ENCODE assay signal across 7 cellular contexts in the genomic region with DNA sequence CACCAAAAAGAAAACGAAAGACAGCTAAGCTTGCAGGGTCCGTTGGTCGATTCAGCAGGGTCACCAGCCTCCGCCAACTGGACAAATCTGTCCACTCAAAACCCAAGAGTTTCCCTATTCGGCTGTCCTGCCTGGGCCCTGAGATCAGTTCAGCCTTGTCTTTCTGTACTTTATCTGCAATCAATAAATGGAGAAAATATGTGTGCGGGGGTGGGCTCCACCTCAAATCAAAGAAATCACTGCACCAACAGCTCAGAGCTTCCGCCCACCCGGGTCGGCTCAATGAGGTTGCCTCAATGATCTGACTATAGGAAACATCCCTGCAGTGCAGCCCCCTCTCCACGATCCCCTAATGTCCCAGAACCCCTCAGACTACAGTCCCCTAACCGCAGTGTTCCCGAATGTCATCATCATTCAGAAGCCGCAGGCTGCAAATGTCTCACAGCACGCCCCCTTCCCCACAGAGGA. TPM values are rescaled to one million over a fixed set of nuclear protein-coding genes. Genes with fewer than 3 reads are reported as not detected.
DNase-seq lines count a peak whose midpoint lies in the region; ATAC-seq and TF ChIP-seq lines count a peak whose summit lies in the region.

No MANE protein-coding gene starts in this region.

- H2AFZ ChIP-seq in mammary epithelial cell (ENCODE audit: low read depth, low read length) = peak overlapping the region; percentile 97

- ATAC-seq in GM21381 (IDR thresholded peaks at IDR 0.05; ENCODE audit: unreplicated experiment) = peak; percentile 24

- 6% methylated on average over 6 of the region's 14 CpGs for WGBS in mammary epithelial cell (ENCODE audit: low coverage, missing lambda C conversion rate)

- CTCF ChIA-PET in mammary epithelial cell (lab: Charles Lee; ENCODE audit: low non-redundant PET) = interaction anchor here (0.6 kb wide), 1 partner anchor 17 kb away, joined by 5 read pairs; no protein-coding TSS in a partner anchor

- peak overlapping the region; percentile 97 for H3K27ac ChIP-seq in HUES48 (ENCODE audit: low read depth, low read length)
- H3K27ac ChIP-seq in mammary epithelial cell (ENCODE audit: insufficient read depth, low read depth, low read length) = peak overlapping the region; percentile 6
- H3K27ac ChIP-seq in mucosa of rectum (ENCODE audit: low read depth in 2 of 2, low read length in 2 of 2) = peak overlapping the region; percentile 86 to 88

- H4K20me1 ChIP-seq in mammary epithelial cell (ENCODE audit: insufficient read depth, low read length) = no peaks in the 10 kb centered on the region

- H3K4me2 ChIP-seq in mammary epithelial cell (ENCODE audit: insufficient read depth, low read depth, low read length) = peak overlapping the region; percentile 81

- DNase-seq in mammary epithelial cell (no peak), NCI-H2081 (lab: John Stamatoyannopoulos, UW) (no peak), NCI-H1694 (lab: John Stamatoyannopoulos, UW) (no peak), HUDEP-2 (lab: John Stamatoyannopoulos, UW; ENCODE audit: unreplicated experiment in 76 of 76) (no peak)

- no peak for TF ChIP-seq CTCF in mammary epithelial cell (conservative IDR thresholded peaks at IDR 0.05 in 1 of 2, IDR thresholded peaks at IDR 0.05 in 1 of 2; ENCODE audit: extremely low read depth in 1 of 2, insufficient read depth in 1 of 2, low read depth in 1 of 2, low read length in 2 of 2)

- H3K9me3 ChIP-seq in HUES48 (ENCODE audit: control insufficient read depth, insufficient read depth, low read length) (no peaks in the 10 kb centered on the region), mammary epithelial cell (replicated peaks; ENCODE audit: insufficient read depth, low read length) (no peaks in the 10 kb centered on the region), mucosa of rectum (ENCODE audit: control insufficient read depth in 2 of 2, low read length in 2 of 2) (no peaks in the 10 kb centered on the region)

- H3K36me3 ChIP-seq in HUES48 (ENCODE audit: control insufficient read depth, insufficient read depth, low read length) = peaks cover 32% of the 10 kb centered on the region
- peaks cover 3% of the 10 kb centered on the region for H3K36me3 ChIP-seq in mammary epithelial cell (ENCODE audit: insufficient read depth, low read length)
- peaks cover 15% of the 10 kb centered on the region in 2 donors for H3K36me3 ChIP-seq in mucosa of rectum (ENCODE audit: control insufficient read depth in 2 of 2, insufficient read depth in 2 of 2, low read length in 2 of 2)

- intact Hi-C loops in mammary epithelial cell (cut with micrococcal nuclease) = loop anchor here (1.0 kb wide), 3 partner anchors 16 to 41 kb away; a partner anchor contains a TSS

- BruUV-seq in mammary epithelial cell (replicated peaks; lab: Mats Ljungman, UMichigan) = TSS peak; percentile 21

- H3K27me3 ChIP-seq in HUES48 (ENCODE audit: control insufficient read depth, insufficient read depth, low read length) (no peaks in the 10 kb centered on the region), mammary epithelial cell (ENCODE audit: insufficient read depth, low read length) (no peaks in the 10 kb centered on the region), mucosa of rectum (ENCODE audit: control insufficient read depth in 2 of 2, insufficient read depth in 2 of 2, low read length in 2 of 2) (no peaks in the 10 kb centered on the region)

- H3K9ac ChIP-seq in HUES48 (ENCODE audit: low read depth, low read length) (peak overlapping the region; percentile 70), mammary epithelial cell (ENCODE audit: insufficient read depth, low read length) (peak overlapping the region; percentile 44), mucosa of rectum (ENCODE audit: low read depth in 1 of 2, low read length in 2 of 2) (peak overlapping the region; percentile 66 to 87)

- dilution Hi-C loops in mammary epithelial cell (cut with HindIII; ENCODE audit: low sequenced_read_pairs) = no loop called here

- H3K4me3 ChIP-seq in HUES48 (ENCODE audit: low read depth, low read length) = peak overlapping the region; percentile 93
- H3K4me3 ChIP-seq in mammary epithelial cell (replicated peaks in 1 of 3; ENCODE audit: insufficient read depth in 1 of 3, low read depth in 2 of 3, low read length in 3 of 3) = peak overlapping the region; percentile 69 to 75 (median 71)
- peak overlapping the region; percentile 90 to 98 for H3K4me3 ChIP-seq in mucosa of rectum (ENCODE audit: low read length in 2 of 2)

- H3K4me1 ChIP-seq in HUES48 (ENCODE audit: control insufficient read depth, insufficient read depth, low read length) = no peaks in the 10 kb centered on the region
- peaks cover 3% of the 10 kb centered on the region for H3K4me1 ChIP-seq in mammary epithelial cell (ENCODE audit: insufficient read depth, low read length)
- H3K4me1 ChIP-seq in mucosa of rectum (ENCODE audit: control insufficient read depth in 2 of 2, insufficient read depth in 2 of 2, low read length in 2 of 2) = peaks cover 6% of the 10 kb centered on the region in 2 donors

- in situ Hi-C loops in mammary epithelial cell (cut with MboI; ENCODE audit: low sequenced_read_pairs in 2 of 2) = no loop called here

- H3K79me2 ChIP-seq in mammary epithelial cell (ENCODE audit: insufficient read depth, low read length) = peaks cover 36% of the 10 kb centered on the region

RNA-seq across cellular contexts. Expression of a gene that starts 0.4 kb away (rescaled TPM):
- total RNA-seq in mammary epithelial cell = 10 to 100 TPM; 42.7 to 43.3 TPM
- polyA plus RNA-seq in mammary epithelial cell = 42.4 TPM
- 59.1 TPM for polyA minus RNA-seq in mammary epithelial cell

RNA-seq across cellular contexts. Expression of a gene that starts 16.5 kb away (rescaled TPM):
- total RNA-seq in mammary epithelial cell = 100 to 1,000 TPM in 1 of 2 donors, 10 to 100 TPM in 1; 94.0 to 166 TPM
- polyA plus RNA-seq in mammary epithelial cell = 327 TPM
- polyA minus RNA-seq in mammary epithelial cell = 42.7 TPM

RNA-seq across cellular contexts. Expression of a gene that starts 21.9 kb away (rescaled TPM):
- 100 to 1,000 TPM; 213 to 257 TPM for total RNA-seq in mammary epithelial cell
- polyA plus RNA-seq in mammary epithelial cell = 279 TPM
- 256 TPM for polyA minus RNA-seq in mammary epithelial cell

RNA-seq across cellular contexts. Expression of a gene that starts 23.4 kb away (rescaled TPM):
- total RNA-seq in mammary epithelial cell = 1 to 10 TPM; 2.2 to 7.3 TPM
- 6.0 TPM for polyA plus RNA-seq in mammary epithelial cell
- 10.2 TPM for polyA minus RNA-seq in mammary epithelial cell

RNA-seq across cellular contexts. Expression of a gene that starts 34.7 kb away (rescaled TPM):
- total RNA-seq in mammary epithelial cell = 100 to 1,000 TPM; 101 to 109 TPM
- 269 TPM for polyA plus RNA-seq in mammary epithelial cell
- polyA minus RNA-seq in mammary epithelial cell = 193 TPM

Comparison
In these comparisons a context has a peak if more than half of its experiments do, and no peak if none do; other contexts are left out.
1. H3K27ac ChIP-seq: peak in every context shown above with its lines; median percentile 97 in HUES48; 87 in mucosa of rectum; 6 in mammary epithelial cell.